8 cellular contexts compared by ENCODE assay signal in genomic region chr2:46179037-46179621, GRCh38.
DNase-seq lines count a peak whose midpoint lies in the region; ATAC-seq and TF ChIP-seq lines count a peak whose summit lies in the region.

No MANE protein-coding gene starts in this region.

- H3K36me3 ChIP-seq in RWPE2 (ENCODE audit: low read depth): no peaks in the 10 kb centered on the region

- no peak for DNase-seq in RWPE2 (ENCODE audit: low spot score)
- DNase-seq in activated naive CD8-positive, alpha-beta T cell treated with anti-CD3 and anti-CD28 coated beads, Interleukin-2, amount 10 ng/mL, durations not matched to agents 7 days and 5 days: peak; percentile 50
- DNase-seq in kidney tubule cell (ENCODE audit: low spot score): peak; percentile 49
- DNase-seq in stimulated activated CD4-positive, alpha-beta T cell treated with anti-CD3 and anti-CD28 coated beads, Interleukin-4, amount 100 ng/mL, for 4 hours: peak; percentile 11 to 41
- no peak for DNase-seq in NCI-H1417 (lab: John Stamatoyannopoulos, UW)
- DNase-seq in AML-193 (lab: John Stamatoyannopoulos, UW): no peak
- DNase-seq in DMS 273 (lab: John Stamatoyannopoulos, UW; ENCODE audit: unreplicated experiment): no peak

- H3K27ac Mint-ChIP-seq in activated naive CD8-positive, alpha-beta T cell treated with anti-CD3 and anti-CD28 coated beads, Interleukin-2, amount 10 ng/mL, durations not matched to agents 7 days and 5 days: peak overlapping the region; percentile 85

- peak; percentile 72 for ATAC-seq in GM19035 (IDR thresholded peaks at IDR 0.05; ENCODE audit: unreplicated experiment)
- ATAC-seq in RWPE2 (ENCODE audit: low read depth): peak; percentile 82
- peak; percentile 98 for ATAC-seq in activated naive CD8-positive, alpha-beta T cell treated with anti-CD3 and anti-CD28 coated beads, Interleukin-2, amount 10 ng/mL, durations not matched to agents 7 days and 5 days (ENCODE audit: low read depth)

- TF ChIP-seq CTCF in RWPE2 (IDR thresholded peaks at IDR 0.05; ENCODE audit: poor library complexity, severe bottlenecking): no peak

- peaks cover 31% of the 10 kb centered on the region for H3K4me1 Mint-ChIP-seq in activated naive CD8-positive, alpha-beta T cell treated with anti-CD3 and anti-CD28 coated beads, Interleukin-2, amount 10 ng/mL, durations not matched to agents 7 days and 5 days

- H3K4me3 Mint-ChIP-seq in activated naive CD8-positive, alpha-beta T cell treated with anti-CD3 and anti-CD28 coated beads, Interleukin-2, amount 10 ng/mL, durations not matched to agents 7 days and 5 days: peak overlapping the region; percentile 12

- no peaks in the 10 kb centered on the region for H3K9me3 Mint-ChIP-seq in activated naive CD8-positive, alpha-beta T cell treated with anti-CD3 and anti-CD28 coated beads, Interleukin-2, amount 10 ng/mL, durations not matched to agents 7 days and 5 days

- H3K27ac ChIP-seq in RWPE2 (ENCODE audit: poor library complexity, severe bottlenecking): peak overlapping the region; percentile 45

- H3K27me3 ChIP-seq in RWPE2 (ENCODE audit: insufficient read depth, poor library complexity, severe bottlenecking): no peaks in the 10 kb centered on the region

- H3K9me3 ChIP-seq in RWPE2 (ENCODE audit: severe bottlenecking): no peaks in the 10 kb centered on the region

- peaks cover 4% of the 10 kb centered on the region for H3K36me3 Mint-ChIP-seq in activated naive CD8-positive, alpha-beta T cell treated with anti-CD3 and anti-CD28 coated beads, Interleukin-2, amount 10 ng/mL, durations not matched to agents 7 days and 5 days

- no peak overlapping the region for H3K4me3 ChIP-seq in RWPE2 (ENCODE audit: severe bottlenecking)

- POLR2A ChIA-PET in activated naive CD8-positive, alpha-beta T cell treated with anti-CD3 and anti-CD28 coated beads, Interleukin-2, amount 10 ng/mL, durations not matched to agents 7 days and 5 days (lab: Charles Lee): no interaction called here

- peaks cover 11% of the 10 kb centered on the region for H3K4me1 ChIP-seq in RWPE2 (ENCODE audit: insufficient read depth, poor library complexity, severe bottlenecking)

- H3K27me3 Mint-ChIP-seq in activated naive CD8-positive, alpha-beta T cell treated with anti-CD3 and anti-CD28 coated beads, Interleukin-2, amount 10 ng/mL, durations not matched to agents 7 days and 5 days: no peaks in the 10 kb centered on the region

Comparison
In these comparisons a context has a peak if more than half of its experiments do, and no peak if none do; other contexts are left out.
1. DNase-seq: peak in activated naive CD8-positive, alpha-beta T cell treated with anti-CD3 and anti-CD28 coated beads, Interleukin-2, amount 10 ng/mL, durations not matched to agents 7 days and 5 days (single experiment), kidney tubule cell (single experiment) and stimulated activated CD4-positive, alpha-beta T cell treated with anti-CD3 and anti-CD28 coated beads, Interleukin-4, amount 100 ng/mL, for 4 hours (2 of 2); none in RWPE2 (single experiment), NCI-H1417 (0 of 3), AML-193 (0 of 2) and DMS 273 (single experiment).
2. Peak in every context shown above with its lines, with median percentiles within 50 percentile points of each other: ATAC-seq.